ENCODE assay signal across 18 cellular contexts in the genomic region with DNA sequence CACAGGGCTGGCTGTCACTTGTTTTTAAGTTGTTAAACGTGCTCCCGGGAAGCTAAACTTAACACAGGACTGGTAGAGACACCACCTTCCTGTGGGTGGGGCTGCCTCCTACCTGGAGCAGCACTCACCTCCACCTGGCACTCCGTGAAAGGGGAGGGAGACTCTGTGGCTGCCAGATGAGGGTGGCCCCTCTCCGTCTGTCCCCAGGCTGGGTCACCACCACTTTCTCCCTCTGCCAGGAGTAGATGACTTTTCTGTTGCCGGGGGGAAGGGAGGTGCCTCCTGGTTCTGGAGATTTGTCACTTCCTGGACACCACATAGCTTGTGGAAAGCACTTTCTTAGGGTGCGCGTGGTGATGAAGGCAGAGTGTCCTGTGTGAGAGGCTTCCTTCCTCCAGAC.
DNase-seq lines count a peak whose midpoint lies in the region; ATAC-seq and TF ChIP-seq lines count a peak whose summit lies in the region.
"Had no signal": no experiment of that assay in that cellular context is flagged by ENCODE, and none has a peak within 500 bp of the region (broad histone marks: within the 10 kb centered on the region; RNA-seq: fewer than 3 reads in every experiment).

No MANE protein-coding gene starts in this region.

- no peaks in the 10 kb centered on the region for H3K9me3 Mint-ChIP-seq in activated CD8-positive, alpha-beta T cell treated with anti-CD3 and anti-CD28 coated beads for 36 hours
- H3K9me3 Mint-ChIP-seq in activated CD8-positive, alpha-beta T cell treated with anti-CD3 and anti-CD28 coated beads, Interleukin-2, amount 10 ng/mL, durations not matched to agents 7 days and 5 days (ENCODE audit: insufficient read depth) = no peaks in the 10 kb centered on the region
- H3K9me3 Mint-ChIP-seq: activated naive CD8-positive, alpha-beta T cell treated with anti-CD3 and anti-CD28 coated beads, Interleukin-2, amount 10 ng/mL, durations not matched to agents 7 days and 5 days had no signal

- no peak overlapping the region for H3K4me3 Mint-ChIP-seq in activated CD8-positive, alpha-beta T cell treated with anti-CD3 and anti-CD28 coated beads for 36 hours
- no peak overlapping the region for H3K4me3 Mint-ChIP-seq in activated CD8-positive, alpha-beta T cell treated with anti-CD3 and anti-CD28 coated beads, Interleukin-2, amount 10 ng/mL, durations not matched to agents 7 days and 5 days
- H3K4me3 Mint-ChIP-seq: activated naive CD8-positive, alpha-beta T cell treated with anti-CD3 and anti-CD28 coated beads, Interleukin-2, amount 10 ng/mL, durations not matched to agents 7 days and 5 days had no signal

- no peaks in the 10 kb centered on the region for H3K27me3 Mint-ChIP-seq in activated CD8-positive, alpha-beta T cell treated with anti-CD3 and anti-CD28 coated beads for 36 hours
- no peaks in the 10 kb centered on the region for H3K27me3 Mint-ChIP-seq in activated CD8-positive, alpha-beta T cell treated with anti-CD3 and anti-CD28 coated beads, Interleukin-2, amount 10 ng/mL, durations not matched to agents 7 days and 5 days (ENCODE audit: low read depth)
- H3K27me3 Mint-ChIP-seq: activated naive CD8-positive, alpha-beta T cell treated with anti-CD3 and anti-CD28 coated beads, Interleukin-2, amount 10 ng/mL, durations not matched to agents 7 days and 5 days had no signal

- H3K79me2 ChIP-seq in mesendoderm (ENCODE audit: control insufficient read depth, insufficient read depth, low read length) = peaks cover 2% of the 10 kb centered on the region

- no CpG with 5 or more reads among the region's 7 CpGs for WGBS in mesendoderm (ENCODE audit: extremely low coverage, insufficient coverage, low lambda C conversion rate)

- H3K27ac Mint-ChIP-seq in activated CD8-positive, alpha-beta T cell treated with anti-CD3 and anti-CD28 coated beads for 36 hours = peak overlapping the region; percentile 49
- H3K27ac Mint-ChIP-seq in activated CD8-positive, alpha-beta T cell treated with anti-CD3 and anti-CD28 coated beads, Interleukin-2, amount 10 ng/mL, durations not matched to agents 7 days and 5 days = no peak overlapping the region
- H3K27ac Mint-ChIP-seq: activated naive CD8-positive, alpha-beta T cell treated with anti-CD3 and anti-CD28 coated beads, Interleukin-2, amount 10 ng/mL, durations not matched to agents 7 days and 5 days had no signal

- no peak overlapping the region for H3K18ac ChIP-seq in mesendoderm (ENCODE audit: low read length)

- no peak for TF ChIP-seq CTCF in activated CD8-positive, alpha-beta T cell treated with anti-CD3 and anti-CD28 coated beads for 36 hours (IDR thresholded peaks at IDR 0.05)
- TF ChIP-seq CTCF in brain microvascular endothelial cell (IDR thresholded peaks at IDR 0.05; ENCODE audit: low read depth, low read length, missing control alignments) = no peak

- no peak overlapping the region for H2BK120ac ChIP-seq in mesendoderm (ENCODE audit: low read depth, low read length)

- peak overlapping the region; percentile 56 for H3K23ac ChIP-seq in mesendoderm (ENCODE audit: low read length)

- H2BK15ac ChIP-seq in mesendoderm (replicated peaks; ENCODE audit: low read depth) = no peak overlapping the region

- H2BK5ac ChIP-seq in mesendoderm (ENCODE audit: low read length) = no peak overlapping the region

- no peak overlapping the region for H3K4ac ChIP-seq in mesendoderm (ENCODE audit: low read depth, low read length)

- no peaks in the 10 kb centered on the region for H3K36me3 Mint-ChIP-seq in activated CD8-positive, alpha-beta T cell treated with anti-CD3 and anti-CD28 coated beads for 36 hours (ENCODE audit: low read depth)
- peaks cover 3% of the 10 kb centered on the region for H3K36me3 Mint-ChIP-seq in activated CD8-positive, alpha-beta T cell treated with anti-CD3 and anti-CD28 coated beads, Interleukin-2, amount 10 ng/mL, durations not matched to agents 7 days and 5 days (ENCODE audit: low read depth)
- H3K36me3 Mint-ChIP-seq: activated naive CD8-positive, alpha-beta T cell treated with anti-CD3 and anti-CD28 coated beads, Interleukin-2, amount 10 ng/mL, durations not matched to agents 7 days and 5 days had no signal

- in situ Hi-C loops in brain microvascular endothelial cell (cut with HindIII; ENCODE audit: low pct_ligation_motif_present, low sequenced_read_pairs) = no loop called here

- H3K9ac ChIP-seq in mesendoderm (ENCODE audit: low read length) = no peak overlapping the region

- CTCF ChIA-PET in activated CD8-positive, alpha-beta T cell treated with anti-CD3 and anti-CD28 coated beads for 36 hours (lab: Charles Lee) = no interaction called here
- CTCF ChIA-PET in activated CD8-positive, alpha-beta T cell treated with anti-CD3 and anti-CD28 coated beads, Interleukin-2, amount 10 ng/mL, durations not matched to agents 7 days and 5 days (lab: Charles Lee) = interaction anchor here (1.4 kb wide), 1 partner anchor 16 kb away, joined by 3 read pairs; no protein-coding TSS in a partner anchor

- H3K27me3 ChIP-seq in brain microvascular endothelial cell (replicated peaks) (no peaks in the 10 kb centered on the region), mesendoderm (ENCODE audit: insufficient read depth, low read length, poor library complexity) (no peaks in the 10 kb centered on the region)
- H3K27me3 ChIP-seq: esophagus squamous epithelium, thyroid gland had no signal

- peaks cover 16% of the 10 kb centered on the region for H3K79me1 ChIP-seq in mesendoderm (ENCODE audit: low read length)

- no peak overlapping the region for H3K4me2 ChIP-seq in mesendoderm (ENCODE audit: low read length)

- H3K56ac ChIP-seq in mesendoderm (ENCODE audit: low read length) = peak overlapping the region; percentile 40

- POLR2A ChIA-PET in activated CD8-positive, alpha-beta T cell treated with anti-CD3 and anti-CD28 coated beads for 36 hours (lab: Charles Lee) = no interaction called here
- POLR2A ChIA-PET in activated CD8-positive, alpha-beta T cell treated with anti-CD3 and anti-CD28 coated beads, Interleukin-2, amount 10 ng/mL, durations not matched to agents 7 days and 5 days (lab: Charles Lee) = no interaction called here

- no peak overlapping the region for H2AK5ac ChIP-seq in mesendoderm (ENCODE audit: low read length)

- H3K4me1 Mint-ChIP-seq in activated CD8-positive, alpha-beta T cell treated with anti-CD3 and anti-CD28 coated beads for 36 hours (ENCODE audit: low read depth) = peaks cover 17% of the 10 kb centered on the region
- H3K4me1 Mint-ChIP-seq in activated CD8-positive, alpha-beta T cell treated with anti-CD3 and anti-CD28 coated beads, Interleukin-2, amount 10 ng/mL, durations not matched to agents 7 days and 5 days (ENCODE audit: low read depth) = peaks cover 8% of the 10 kb centered on the region
- H3K4me1 Mint-ChIP-seq: activated naive CD8-positive, alpha-beta T cell treated with anti-CD3 and anti-CD28 coated beads, Interleukin-2, amount 10 ng/mL, durations not matched to agents 7 days and 5 days had no signal

- no peak overlapping the region for H3K4me3 ChIP-seq in brain microvascular endothelial cell (ENCODE audit: low read depth, low read length)
- H3K4me3 ChIP-seq in mesendoderm (ENCODE audit: low read length) = no peak overlapping the region
- H3K4me3 ChIP-seq: esophagus squamous epithelium, K562, thyroid gland had no signal

- intact Hi-C loops in activated CD8-positive, alpha-beta T cell treated with anti-CD3 and anti-CD28 coated beads for 36 hours (cut with micrococcal nuclease) = no loop called here

- peaks cover 10% of the 10 kb centered on the region for H3K36me3 ChIP-seq in brain microvascular endothelial cell (replicated peaks)
- H3K36me3 ChIP-seq in mesendoderm (ENCODE audit: control insufficient read depth, insufficient read depth, low read length) = no peaks in the 10 kb centered on the region
- H3K36me3 ChIP-seq: thyroid gland had no signal

- H4K5ac ChIP-seq in mesendoderm (ENCODE audit: low read length) = no peak overlapping the region

- H4K8ac ChIP-seq in mesendoderm (ENCODE audit: low read depth, low read length) = no peak overlapping the region

- peak overlapping the region; percentile 17 for H3K27ac ChIP-seq in brain microvascular endothelial cell
- H3K27ac ChIP-seq in mesendoderm (ENCODE audit: low read depth, low read length) = no peak overlapping the region
- H3K27ac ChIP-seq: esophagus squamous epithelium had no signal

- H3K4me1 ChIP-seq in mesendoderm (ENCODE audit: control insufficient read depth, low read depth, low read length) = peaks cover 14% of the 10 kb centered on the region

- DNase-seq in activated CD8-positive, alpha-beta T cell treated with anti-CD3 and anti-CD28 coated beads for 36 hours = no peak
- DNase-seq in activated CD8-positive, alpha-beta T cell treated with anti-CD3 and anti-CD28 coated beads, Interleukin-2, amount 10 ng/mL, durations not matched to agents 7 days and 5 days = no peak
- DNase-seq in HPDE6-E6E7 (ENCODE audit: extremely low spot score) = peak; percentile 42
- DNase-seq in brain microvascular endothelial cell = peak; percentile 46
- peak; percentile 68 for DNase-seq in mesendoderm
- no peak for DNase-seq in mucosa of gallbladder (ENCODE audit: low spot score)
- no peak for DNase-seq in nucleus accumbens (lab: John Stamatoyannopoulos, UW)
- DNase-seq: ACHN; activated naive CD8-positive, alpha-beta T cell treated with anti-CD3 and anti-CD28 coated beads, Interleukin-2, amount 10 ng/mL, durations not matched to agents 7 days and 5 days; DMS 273 treated with DMSO at 0.1 percent for 48 hours; esophagus squamous epithelium; NCI-H1417 treated with DMSO at 0.1 percent for 48 hours; NCI-H446 treated with DMSO at 0.1 percent for 48 hours; Right ventricle myocardium superior; T-helper 9 cell had no signal

- ATAC-seq in activated CD8-positive, alpha-beta T cell treated with anti-CD3 and anti-CD28 coated beads for 36 hours = no peak
- ATAC-seq in activated CD8-positive, alpha-beta T cell treated with anti-CD3 and anti-CD28 coated beads, Interleukin-2, amount 10 ng/mL, durations not matched to agents 7 days and 5 days = no peak
- no peak for ATAC-seq in HG02938 (IDR thresholded peaks at IDR 0.05; ENCODE audit: unreplicated experiment)
- ATAC-seq: K562 had no signal

Comparison
In these comparisons a context has a peak if more than half of its experiments do, and no peak if none do; other contexts are left out.
1. DNase-seq: peak in HPDE6-E6E7 (single experiment), brain microvascular endothelial cell (single experiment) and mesendoderm (single experiment); none in activated CD8-positive, alpha-beta T cell treated with anti-CD3 and anti-CD28 coated beads for 36 hours (single experiment), activated CD8-positive, alpha-beta T cell treated with anti-CD3 and anti-CD28 coated beads, Interleukin-2, amount 10 ng/mL, durations not matched to agents 7 days and 5 days (single experiment), mucosa of gallbladder (single experiment) and nucleus accumbens (0 of 56).